24 cellular contexts compared by ENCODE assay signal in the genomic region with DNA sequence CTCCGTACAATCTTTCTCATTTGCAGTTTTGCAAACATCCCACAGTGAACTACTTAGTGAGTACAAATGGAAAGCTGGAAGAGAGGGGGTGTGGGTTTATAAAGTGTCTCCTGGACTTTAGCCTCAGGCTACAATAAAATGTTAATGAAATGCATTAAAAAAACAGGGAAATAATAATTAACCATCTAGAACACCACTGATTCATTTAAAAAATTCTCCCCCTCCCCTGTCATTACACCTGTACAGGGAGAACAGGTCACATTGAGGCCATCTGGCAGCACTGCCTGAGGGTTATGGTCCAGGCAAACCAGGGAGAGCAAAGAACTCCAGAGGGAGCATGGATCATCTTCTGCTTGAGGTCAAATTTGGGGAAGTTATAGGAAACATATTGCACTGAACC.
"Had no signal": no experiment of that assay in that cellular context is flagged by ENCODE, and none has a peak within 500 bp of the region (broad histone marks: within the 10 kb centered on the region; RNA-seq: fewer than 3 reads in every experiment).

No MANE protein-coding gene starts in this region.

- H3K36me3 ChIP-seq: ascending aorta had no signal

- H3K4me3 ChIP-seq: ascending aorta had no signal

- H3K27me3 ChIP-seq: ascending aorta had no signal

- H3K27ac ChIP-seq: ascending aorta had no signal

- H3K9me3 ChIP-seq: ascending aorta had no signal

- ATAC-seq: activated CD8-positive, alpha-beta memory T cell treated with anti-CD3 and anti-CD28 coated beads, Interleukin-2, amount 10 ng/mL, durations not matched to agents 7 days and 5 days; activated naive CD4-positive, alpha-beta T cell treated with anti-CD3 and anti-CD28 coated beads, Interleukin-2, amount 50 U/mL, for 72 hours; activated naive CD8-positive, alpha-beta T cell treated with anti-CD3 and anti-CD28 coated beads, Interleukin-2, amount 50 U/mL, for 24 hours; T-helper 17 cell; WTC11 had no signal

- H3K4me1 ChIP-seq: ascending aorta had no signal

- DNase-seq: activated CD4-positive, alpha-beta T cell treated with anti-CD3 and anti-CD28 coated beads, Interleukin-2, amount 10 ng/mL, durations not matched to agents 24 days and 14 days; activated CD4-positive, alpha-beta T cell treated with anti-CD3 and anti-CD28 coated beads, Interleukin-2, amount 50 U/mL, for 48 hours; activated CD4-positive, CD25-positive, alpha-beta regulatory T cell treated with anti-CD3 and anti-CD28 coated beads, Interleukin-2, amount 50 U/mL, for 72 hours; activated CD8-positive, alpha-beta memory T cell treated with anti-CD3 and anti-CD28 coated beads, Interleukin-2, amount 10 ng/mL, durations not matched to agents 7 days and 5 days; activated effector memory CD4-positive, alpha-beta T cell treated with Interleukin-2 at 50 U/mL for 16 hours; activated naive CD4-positive, alpha-beta T cell; activated naive CD8-positive, alpha-beta T cell treated with anti-CD3 and anti-CD28 coated beads, Interleukin-2, amount 50 U/mL, for 24 hours; activated T-cell treated with anti-CD3 and anti-CD28 coated beads, Interleukin-2, amount 50 U/mL, for 24 hours; amniotic stem cell; Karpas-422; NCI-H1105 treated with DMSO at 0.1 percent for 48 hours; NCI-H146; NCI-H187 treated with DMSO at 0.1 percent for 48 hours; NCI-H2107; NCI-H2171 treated with DMSO at 0.1 percent for 48 hours; NCI-H226; NCI-H526; NCI-H82; SIG-M5; T-helper 17 cell; T-helper 9 cell had no signal
